8 cellular contexts compared by ENCODE assay signal in genomic region chr1:225437710-225438437, GRCh38. TPM values are rescaled to one million over a fixed set of nuclear protein-coding genes. Genes with fewer than 3 reads are reported as not detected.
DNase-seq lines count a peak whose midpoint lies in the region; ATAC-seq and TF ChIP-seq lines count a peak whose summit lies in the region.

No MANE protein-coding gene starts in this region.

- H3K9me3 ChIP-seq in hepatocyte (ENCODE audit: low read depth): no peaks in the 10 kb centered on the region

- no peak overlapping the region for H3K27ac Mint-ChIP-seq in natural killer cell

- no peak overlapping the region for H3K4me3 Mint-ChIP-seq in natural killer cell

- no peak overlapping the region for H3K4me3 ChIP-seq in WI38 (ENCODE audit: low read depth, low read length)
- no peak overlapping the region for H3K4me3 ChIP-seq in kidney epithelial cell (ENCODE audit: low read depth, low read length)
- H3K4me3 ChIP-seq in hepatocyte: no peak overlapping the region

- H3K79me2 ChIP-seq in hepatocyte: no peaks in the 10 kb centered on the region

- no peaks in the 10 kb centered on the region for H3K36me3 ChIP-seq in kidney epithelial cell (ENCODE audit: control insufficient read depth, insufficient read depth, low read length)
- H3K36me3 ChIP-seq in hepatocyte (replicated peaks; ENCODE audit: insufficient read depth, low read depth): no peaks in the 10 kb centered on the region

- no peak overlapping the region for H3K27ac ChIP-seq in hepatocyte

- DNase-seq in AG20443 (ENCODE audit: low spot score) (peak; percentile 39), HEK293T (ENCODE audit: extremely low spot score) (peak; percentile 61), kidney epithelial cell (ENCODE audit: low read depth) (no peak), hepatocyte (ENCODE audit: low spot score) (no peak), natural killer cell (no peak)
- DNase-seq in activated effector memory CD4-positive, alpha-beta T cell treated with anti-CD3 and anti-CD28 coated beads, Interleukin-2, amount 50 U/mL, for 16 hours: no peak

- CTCF ChIA-PET in HEK293T (lab: Yijun Ruan, JAX): no interaction called here

- H3K36me3 Mint-ChIP-seq in natural killer cell: no peaks in the 10 kb centered on the region

- H3K9me2 ChIP-seq in hepatocyte (replicated peaks; ENCODE audit: insufficient read depth): no peaks in the 10 kb centered on the region

- POLR2A ChIA-PET in HEK293T (lab: Yijun Ruan, JAX): interaction anchor here (1.0 kb wide), 1 partner anchor 11 kb away, joined by 4 read pairs; no protein-coding TSS in a partner anchor

- H3K4me2 ChIP-seq in hepatocyte: no peak overlapping the region

- peak; percentile 51 for TF ChIP-seq CTCF in WI38 (IDR thresholded peaks at IDR 0.05; ENCODE audit: low read depth, low read length)
- peak; percentile 55 for TF ChIP-seq CTCF in kidney epithelial cell (IDR thresholded peaks at IDR 0.05; ENCODE audit: insufficient read depth, low read length, poor library complexity, severe bottlenecking)
- TF ChIP-seq CTCF in hepatocyte (IDR thresholded peaks at IDR 0.05; ENCODE audit: poor library complexity): no peak
- TF ChIP-seq CTCF in natural killer cell (IDR thresholded peaks at IDR 0.05): no peak

- no peaks in the 10 kb centered on the region for H3K27me3 Mint-ChIP-seq in natural killer cell (ENCODE audit: low read depth in 2 of 2)

- ATAC-seq in HG03108 (IDR thresholded peaks at IDR 0.05; ENCODE audit: unreplicated experiment) (no peak), natural killer cell (no peak)

- peaks cover 12% of the 10 kb centered on the region for H3K4me1 ChIP-seq in hepatocyte (ENCODE audit: insufficient read depth)

- H3K27me3 ChIP-seq in kidney epithelial cell (ENCODE audit: control insufficient read depth, insufficient read depth, low read length) (no peaks in the 10 kb centered on the region), hepatocyte (no peaks in the 10 kb centered on the region)

- WGBS in hepatocyte (ENCODE audit: low lambda C conversion rate, missing lambda C conversion rate): 87% methylated on average over 5 of the region's 5 CpGs

- H4K20me1 ChIP-seq in hepatocyte (ENCODE audit: insufficient read depth, poor library complexity, severe bottlenecking): no peaks in the 10 kb centered on the region

- intact Hi-C loops in natural killer cell (cut with micrococcal nuclease): no loop called here

- H2AFZ ChIP-seq in hepatocyte: no peak overlapping the region

- peaks cover 20 to 24% of the 10 kb centered on the region in 2 donors for H3K4me1 Mint-ChIP-seq in natural killer cell

- H3K9me3 Mint-ChIP-seq in natural killer cell: no peaks in the 10 kb centered on the region

TF ChIP-seq in HEK293T, 16 proteins besides CTCF, POLR2A, EP300 and RAD21:
- TF ChIP-seq TARDBP (IDR thresholded peaks at IDR 0.05) (no peak), ELF4 (IDR thresholded peaks at IDR 0.05) (peak; percentile 28; the same call in 1 of the 2 replicates)

RNA-seq across cellular contexts. Expression of gene LBR, which starts 10.0 kb away (rescaled TPM):
- 37.1 and 39.8 TPM in 2 replicates for total RNA-seq in kidney epithelial cell
- total RNA-seq in hepatocyte: 54.2 and 65.9 TPM in 2 replicates
- 29.6 and 33.3 TPM in 2 replicates for polyA plus RNA-seq in hepatocyte
- total RNA-seq in natural killer cell: 100 to 1,000 TPM; 161 to 179 (median 178) TPM

Comparison
In these comparisons a context has a peak if more than half of its experiments do, and no peak if none do; other contexts are left out.
1. DNase-seq: peak in AG20443 (single experiment) and HEK293T (single experiment); none in kidney epithelial cell (single experiment), activated effector memory CD4-positive, alpha-beta T cell treated with anti-CD3 and anti-CD28 coated beads, Interleukin-2, amount 50 U/mL, for 16 hours (single experiment), hepatocyte (single experiment) and natural killer cell (single experiment).
2. CTCF ChIP-seq: peak in WI38 (single experiment) and kidney epithelial cell (single experiment); none in hepatocyte (single experiment) and natural killer cell (single experiment).